Comparison of ENCODE assay signal across 16 cellular contexts in genomic region chr19:2811221-2811722, GRCh38. TPM values are rescaled to one million over a fixed set of nuclear protein-coding genes. Genes with fewer than 3 reads are reported as not detected.
DNase-seq lines count a peak whose midpoint lies in the region; FAIRE-seq and TF ChIP-seq lines count a peak whose summit lies in the region.
"Had no signal": no experiment of that assay in that cellular context is flagged by ENCODE, and none has a peak within 500 bp of the region (broad histone marks: within the 10 kb centered on the region; RNA-seq: fewer than 3 reads in every experiment).

No MANE protein-coding gene starts in this region.

- H3K4me1 ChIP-seq in hepatocyte (ENCODE audit: insufficient read depth) (no peaks in the 10 kb centered on the region), rectal smooth muscle tissue (ENCODE audit: control insufficient read depth, insufficient read depth, low read length) (no peaks in the 10 kb centered on the region), sigmoid colon (no peaks in the 10 kb centered on the region)

- no peak overlapping the region for H3K4me2 ChIP-seq in hepatocyte

- H4K20me1 ChIP-seq in hepatocyte (ENCODE audit: insufficient read depth, poor library complexity, severe bottlenecking): no peaks in the 10 kb centered on the region

- no peak overlapping the region for H3K4me3 ChIP-seq in hepatocyte
- peak overlapping the region; percentile 8 for H3K4me3 ChIP-seq in rectal smooth muscle tissue (ENCODE audit: low read length)
- no peak overlapping the region for H3K4me3 ChIP-seq in sigmoid colon

- no peak overlapping the region for H3K9ac ChIP-seq in rectal smooth muscle tissue (ENCODE audit: low read length)

- H3K36me3 ChIP-seq in hepatocyte (replicated peaks; ENCODE audit: insufficient read depth, low read depth) (no peaks in the 10 kb centered on the region), rectal smooth muscle tissue (ENCODE audit: control insufficient read depth, insufficient read depth, low read length) (peaks cover 16% of the 10 kb centered on the region), sigmoid colon (peaks cover 0 to 68% (median 25%) of the 10 kb centered on the region in 4 donors)

- intact Hi-C loops in sigmoid colon (cut with DNase I): no loop called here

- H3K27me3 ChIP-seq in hepatocyte: no peaks in the 10 kb centered on the region
- H3K27me3 ChIP-seq in rectal smooth muscle tissue (ENCODE audit: control insufficient read depth, insufficient read depth, low read length): no peaks in the 10 kb centered on the region
- no peaks in the 10 kb centered on the region for H3K27me3 ChIP-seq in sigmoid colon

- no peak overlapping the region for H2AFZ ChIP-seq in hepatocyte

- H3K9me2 ChIP-seq in hepatocyte (replicated peaks; ENCODE audit: insufficient read depth): no peaks in the 10 kb centered on the region

- H3K27ac ChIP-seq in hepatocyte (peak overlapping the region; percentile 58), rectal smooth muscle tissue (ENCODE audit: low read depth, low read length) (no peak overlapping the region), sigmoid colon (no peak overlapping the region)

- DNase-seq in D721Med (ENCODE audit: insufficient read length, low spot score) (peak; percentile 13), GM20000 (ENCODE audit: low spot score) (peak; percentile 37), hepatocyte (ENCODE audit: low spot score) (peak; percentile 58), HuH-7.5 (ENCODE audit: low spot score) (no peak), SIG-M5 treated with dmso at 0.1 percent for 504 hours (lab: John Stamatoyannopoulos, UW; ENCODE audit: unreplicated experiment) (no peak), NCI-H187 (lab: John Stamatoyannopoulos, UW) (no peak), sigmoid colon (no peak)
- DNase-seq: CD4-positive, alpha-beta memory T cell; NCI-H1417; NCI-H2029; NCI-H510A; SHP77 had no signal

- no peak for FAIRE-seq in D721Med (lab: Jason Lieb, UNC)
- FAIRE-seq: GM18507, H54 had no signal

- 90% methylated on average over 20 of the region's 20 CpGs for WGBS in hepatocyte (ENCODE audit: low lambda C conversion rate, missing lambda C conversion rate)
- 48 to 86% methylated on average over 20 of the region's 20 CpGs for WGBS in sigmoid colon, 2 donors

- TF ChIP-seq CTCF in D721Med (IDR thresholded peaks at IDR 0.05; ENCODE audit: insufficient read depth, missing control alignments) (no peak), GM20000 (IDR thresholded peaks at IDR 0.05; ENCODE audit: extremely low read depth, missing control alignments) (no peak), hepatocyte (IDR thresholded peaks at IDR 0.05; ENCODE audit: poor library complexity) (no peak), sigmoid colon (IDR thresholded peaks at IDR 0.05) (no peak)

- H3K9me3 ChIP-seq in hepatocyte (ENCODE audit: low read depth) (no peaks in the 10 kb centered on the region), sigmoid colon (no peaks in the 10 kb centered on the region)

- TF ChIP-seq POLR2A in sigmoid colon (IDR thresholded peaks at IDR 0.05): no peak

- H3K79me2 ChIP-seq in hepatocyte: no peaks in the 10 kb centered on the region

- TF ChIP-seq EP300 in sigmoid colon (IDR thresholded peaks at IDR 0.05): no peak

RNA-seq across cellular contexts. Expression of gene ZNF554, which starts 8.4 kb away (rescaled TPM):
- total RNA-seq in hepatocyte: 4.0 and 5.3 TPM in 2 replicates
- polyA plus RNA-seq in hepatocyte: 5.0 and 5.5 TPM in 2 replicates
- total RNA-seq in sigmoid colon: 1 to 10 TPM; 3.3 to 8.1 (median 4.2) TPM
- polyA plus RNA-seq in sigmoid colon: 1 to 10 TPM; 1.2 to 2.5 (median 2.4) TPM

RNA-seq across cellular contexts. Expression of gene THOP1, which starts 26.0 kb away (rescaled TPM):
- total RNA-seq in hepatocyte: 49.4 and 64.3 TPM in 2 replicates
- polyA plus RNA-seq in hepatocyte: 56.8 and 61.4 TPM in 2 replicates
- 10 to 100 TPM; 23.2 to 61.8 (median 33.9) TPM for total RNA-seq in sigmoid colon
- 10 to 100 TPM; 30.0 to 97.0 (median 51.1) TPM for polyA plus RNA-seq in sigmoid colon

RNA-seq across cellular contexts. Expression of gene SGTA, which starts 28.2 kb away (rescaled TPM):
- total RNA-seq in hepatocyte: 33.4 and 37.4 TPM in 2 replicates
- 62.8 and 65.8 TPM in 2 replicates for polyA plus RNA-seq in hepatocyte
- total RNA-seq in sigmoid colon: 10 to 100 TPM; 42.5 to 48.1 (median 45.2) TPM
- polyA plus RNA-seq in sigmoid colon: 10 to 100 TPM; 51.1 to 80.7 (median 55.0) TPM

RNA-seq across cellular contexts. Expression of gene ZNF555, which starts 30.0 kb away (rescaled TPM):
- total RNA-seq in hepatocyte (6.4 and 7.4 TPM in 2 replicates), sigmoid colon (10 to 100 TPM in 1 of 4 donors, 1 to 10 TPM in 3; 4.3 to 10.3 (median 6.3) TPM)
- polyA plus RNA-seq in hepatocyte (2.7 and 3.0 TPM in 2 replicates), sigmoid colon (1 to 10 TPM in 2 of 3 donors, under 1 TPM in 1; 0.92 to 2.4 (median 2.1) TPM)

RNA-seq across cellular contexts. Expression of gene ZNF556, which starts 55.9 kb away (rescaled TPM):
- total RNA-seq in hepatocyte (0.03 TPM in 1 of 2 replicates, not detected in the other), sigmoid colon (not detected)
- polyA plus RNA-seq in hepatocyte (not detected in 2 replicates), sigmoid colon (not detected)
- total RNA-seq: A673; CD4-positive, alpha-beta memory T cell had no signal
- polyA plus RNA-seq: CD4-positive, alpha-beta memory T cell had no signal

Comparison
In these comparisons a context has a peak if more than half of its experiments do, and no peak if none do; other contexts are left out.
1. DNase-seq: peak in D721Med (single experiment), GM20000 (single experiment) and hepatocyte (single experiment); none in HuH-7.5 (single experiment), SIG-M5 treated with dmso at 0.1 percent for 504 hours (single experiment), NCI-H187 (0 of 2) and sigmoid colon (single experiment).